Comparison of ENCODE assay signal across 21 cellular contexts in genomic region chr2:105815401-105815800, GRCh38.
DNase-seq lines count a peak whose midpoint lies in the region; ATAC-seq, FAIRE-seq and TF ChIP-seq lines count a peak whose summit lies in the region.
"Had no signal": no experiment of that assay in that cellular context is flagged by ENCODE, and none has a peak within 500 bp of the region (broad histone marks: within the 10 kb centered on the region; RNA-seq: fewer than 3 reads in every experiment).

No MANE protein-coding gene starts in this region.

- H3K27ac Mint-ChIP-seq in activated CD4-positive, alpha-beta T cell treated with anti-CD3 and anti-CD28 coated beads for 36 hours, result peak overlapping the region; percentile 37
- peak overlapping the region; percentile 26 to 75 (median 65) for H3K27ac Mint-ChIP-seq in CD4-positive, CD25-positive, alpha-beta regulatory T cell
- peak overlapping the region; percentile 7 for H3K27ac Mint-ChIP-seq in activated T-helper 17 cell treated with anti-CD3 and anti-CD28 coated beads, Interleukin-2, amount 50 U/mL, for 72 hours
- H3K27ac Mint-ChIP-seq in naive thymus-derived CD8-positive, alpha-beta T cell, result peak overlapping the region; percentile 32 to 92 (median 74)

- H3K4me3 Mint-ChIP-seq in activated CD4-positive, alpha-beta T cell treated with anti-CD3 and anti-CD28 coated beads for 36 hours, result no peak overlapping the region
- peak overlapping the region in 1 of 4 donors; percentile 13 for H3K4me3 Mint-ChIP-seq in CD4-positive, CD25-positive, alpha-beta regulatory T cell
- no peak overlapping the region for H3K4me3 Mint-ChIP-seq in activated T-helper 17 cell treated with anti-CD3 and anti-CD28 coated beads, Interleukin-2, amount 50 U/mL, for 72 hours
- peak overlapping the region in 4 of 10 donors; percentile 18 to 47 (median 22) for H3K4me3 Mint-ChIP-seq in naive thymus-derived CD8-positive, alpha-beta T cell

- CTCF ChIA-PET in activated CD4-positive, alpha-beta T cell treated with anti-CD3 and anti-CD28 coated beads for 36 hours (lab: Charles Lee), result interaction anchor here (0.7 to 1.4 kb wide), 2 partner anchors 9 to 79 kb away, joined by 3 read pairs; no protein-coding TSS in a partner anchor

- peaks cover 63% of the 10 kb centered on the region for H3K4me1 ChIP-seq in CD4-positive, CD25-positive, alpha-beta regulatory T cell (ENCODE audit: control insufficient read depth, insufficient read depth, low read length, poor library complexity, severe bottlenecking)

- peak overlapping the region; percentile 34 for H3K27ac ChIP-seq in CD4-positive, CD25-positive, alpha-beta regulatory T cell (ENCODE audit: insufficient read depth, low read length, poor library complexity, severe bottlenecking)
- H3K27ac ChIP-seq: BLaER1 treated with 17β-estradiol and CSF1 and Interleukin-3, amounts not matched to agents 10 nM and 100 nM; GM23248 had no signal

- peaks cover 44% of the 10 kb centered on the region for H3K36me3 ChIP-seq in CD4-positive, CD25-positive, alpha-beta regulatory T cell (ENCODE audit: control insufficient read depth, insufficient read depth, low read length)
- H3K36me3 ChIP-seq: MG63 had no signal

- no peaks in the 10 kb centered on the region for H3K27me3 Mint-ChIP-seq in activated CD4-positive, alpha-beta T cell treated with anti-CD3 and anti-CD28 coated beads for 36 hours
- no peaks in the 10 kb centered on the region for H3K27me3 Mint-ChIP-seq in CD4-positive, CD25-positive, alpha-beta regulatory T cell
- no peaks in the 10 kb centered on the region for H3K27me3 Mint-ChIP-seq in activated T-helper 17 cell treated with anti-CD3 and anti-CD28 coated beads, Interleukin-2, amount 50 U/mL, for 72 hours
- no peaks in the 10 kb centered on the region for H3K27me3 Mint-ChIP-seq in naive thymus-derived CD8-positive, alpha-beta T cell

- no peak for TF ChIP-seq POLR2A in GM12892 (IDR thresholded peaks at IDR 0.05; ENCODE audit: low read depth, low read length)

- H3K9me3 ChIP-seq in CD4-positive, CD25-positive, alpha-beta regulatory T cell (ENCODE audit: control insufficient read depth in 2 of 2, low read length in 2 of 2), result no peaks in the 10 kb centered on the region
- H3K9me3 ChIP-seq: MG63 had no signal

- H3K27me3 ChIP-seq in CD4-positive, CD25-positive, alpha-beta regulatory T cell (ENCODE audit: control insufficient read depth, insufficient read depth, low read length), result no peaks in the 10 kb centered on the region
- H3K27me3 ChIP-seq: BLaER1 treated with 17β-estradiol and CSF1 and Interleukin-3, amounts not matched to agents 10 nM and 100 nM; MG63 had no signal

- H3K36me3 Mint-ChIP-seq in activated CD4-positive, alpha-beta T cell treated with anti-CD3 and anti-CD28 coated beads for 36 hours (ENCODE audit: low read depth), result peaks cover 56% of the 10 kb centered on the region
- peaks cover 31% of the 10 kb centered on the region for H3K36me3 Mint-ChIP-seq in CD4-positive, CD25-positive, alpha-beta regulatory T cell
- H3K36me3 Mint-ChIP-seq in activated T-helper 17 cell treated with anti-CD3 and anti-CD28 coated beads, Interleukin-2, amount 50 U/mL, for 72 hours (ENCODE audit: low read depth), result peaks cover 85% of the 10 kb centered on the region
- peaks cover 5 to 50% (median 27%) of the 10 kb centered on the region in 3 donors for H3K36me3 Mint-ChIP-seq in naive thymus-derived CD8-positive, alpha-beta T cell

- no peak for FAIRE-seq in GM12892 (lab: Jason Lieb, UNC)

- peaks cover 82% of the 10 kb centered on the region for H3K4me1 Mint-ChIP-seq in activated CD4-positive, alpha-beta T cell treated with anti-CD3 and anti-CD28 coated beads for 36 hours
- H3K4me1 Mint-ChIP-seq in CD4-positive, CD25-positive, alpha-beta regulatory T cell, result peaks cover 39 to 90% (median 74%) of the 10 kb centered on the region in 4 donors
- peaks cover 32% of the 10 kb centered on the region for H3K4me1 Mint-ChIP-seq in activated T-helper 17 cell treated with anti-CD3 and anti-CD28 coated beads, Interleukin-2, amount 50 U/mL, for 72 hours
- peaks cover 33 to 91% (median 86%) of the 10 kb centered on the region in 4 donors for H3K4me1 Mint-ChIP-seq in naive thymus-derived CD8-positive, alpha-beta T cell

- no peak overlapping the region for H3K4me3 ChIP-seq in CD4-positive, CD25-positive, alpha-beta regulatory T cell (ENCODE audit: low read depth, low read length)
- H3K4me3 ChIP-seq: BLaER1 treated with 17β-estradiol and CSF1 and Interleukin-3, amounts not matched to agents 10 nM and 100 nM; GM23248; MG63 had no signal

- intact Hi-C loops in activated CD4-positive, alpha-beta T cell treated with anti-CD3 and anti-CD28 coated beads for 36 hours (cut with DNase I, micrococcal nuclease), result no loop called here

- no peak for ATAC-seq in activated CD4-positive, alpha-beta T cell treated with anti-CD3 and anti-CD28 coated beads for 36 hours
- ATAC-seq in CD4-positive, CD25-positive, alpha-beta regulatory T cell (ENCODE audit: low read depth in 2 of 2), result no peak
- no peak for ATAC-seq in activated T-helper 17 cell treated with anti-CD3 and anti-CD28 coated beads, Interleukin-2, amount 50 U/mL, for 72 hours (replicated peaks)
- ATAC-seq in naive thymus-derived CD8-positive, alpha-beta T cell, result no peak
- ATAC-seq in HG03039 (IDR thresholded peaks at IDR 0.05; ENCODE audit: unreplicated experiment), result no peak
- ATAC-seq: HCT116, Panc1 had no signal

- DNase-seq in activated CD4-positive, alpha-beta T cell treated with anti-CD3 and anti-CD28 coated beads for 36 hours, result no peak
- no peak for DNase-seq in activated CD4-positive, alpha-beta T cell treated with anti-CD3 and anti-CD28 coated beads for 1 hour
- DNase-seq in CD4-positive, CD25-positive, alpha-beta regulatory T cell, result no peak
- no peak for DNase-seq in naive thymus-derived CD8-positive, alpha-beta T cell
- DNase-seq in DMS153 treated with DMSO at 0.1 percent for 48 hours (lab: John Stamatoyannopoulos, UW; ENCODE audit: unreplicated experiment) (no peak), GM12892 (ENCODE audit: insufficient read length) (no peak)
- DNase-seq: 8988T, GM23248, IMR-90, Karpas-422, MG63, NCI-H1092, NCI-H2081 treated with DMSO at 0.1 percent for 48 hours, NCI-H2227 treated with DMSO at 0.1 percent for 48 hours, NCI-H524, SHP77 had no signal

- POLR2A ChIA-PET in activated CD4-positive, alpha-beta T cell treated with anti-CD3 and anti-CD28 coated beads for 36 hours (lab: Charles Lee), result no interaction called here
- POLR2A ChIA-PET in naive thymus-derived CD8-positive, alpha-beta T cell (lab: Charles Lee), result no interaction called here

- no peaks in the 10 kb centered on the region for H3K9me3 Mint-ChIP-seq in activated CD4-positive, alpha-beta T cell treated with anti-CD3 and anti-CD28 coated beads for 36 hours (ENCODE audit: low read depth)
- H3K9me3 Mint-ChIP-seq in CD4-positive, CD25-positive, alpha-beta regulatory T cell, result no peaks in the 10 kb centered on the region
- no peaks in the 10 kb centered on the region for H3K9me3 Mint-ChIP-seq in activated T-helper 17 cell treated with anti-CD3 and anti-CD28 coated beads, Interleukin-2, amount 50 U/mL, for 72 hours
- no peaks in the 10 kb centered on the region for H3K9me3 Mint-ChIP-seq in naive thymus-derived CD8-positive, alpha-beta T cell

Comparison
In these comparisons a context has a peak if more than half of its experiments do, and no peak if none do; other contexts are left out.
1. H3K27ac Mint-ChIP-seq: peak in every context shown above with its lines; median percentile 74 in naive thymus-derived CD8-positive, alpha-beta T cell; 65 in CD4-positive, CD25-positive, alpha-beta regulatory T cell; 37 in activated CD4-positive, alpha-beta T cell treated with anti-CD3 and anti-CD28 coated beads for 36 hours; 7 in activated T-helper 17 cell treated with anti-CD3 and anti-CD28 coated beads, Interleukin-2, amount 50 U/mL, for 72 hours.